Comparison of ENCODE assay signal across 1 cellular context in genomic region chr11:57440744-57441414, GRCh38.
TF ChIP-seq lines count a peak whose summit lies in the region.

No MANE protein-coding gene starts in this region.

TF ChIP-seq in HepG2, 621 proteins besides CTCF, POLR2A, EP300 and RAD21 (continued from another document and continues in another):
- TF ChIP-seq MNT (IDR thresholded peaks at IDR 0.05) = 0 out of 2 replicates have a peak, but pooled peaks have one; percentile 26
- no peak for TF ChIP-seq POGK (CRISPR knock-in tag; conservative IDR thresholded peaks at IDR 0.05)
- TF ChIP-seq ZNF792 (CRISPR knock-in tag; IDR thresholded peaks at IDR 0.05) = peak; percentile 75; the same call in 1 of the 2 replicates
- TF ChIP-seq ZNF737 (CRISPR knock-in tag; IDR thresholded peaks at IDR 0.05; ENCODE audit: borderline replicate concordance) = no peak
- TF ChIP-seq ZMYM4 (CRISPR knock-in tag; IDR thresholded peaks at IDR 0.05) = peak; percentile 60
- 0 out of 2 replicates have a peak, but pooled peaks have one; percentile 21 for TF ChIP-seq GFI1 (CRISPR knock-in tag; IDR thresholded peaks at IDR 0.05; ENCODE audit: borderline replicate concordance)
- TF ChIP-seq DRAP1 (CRISPR knock-in tag; IDR thresholded peaks at IDR 0.05) = peak; percentile 44
- TF ChIP-seq EZH2 (conservative IDR thresholded peaks at IDR 0.05; ENCODE audit: low read depth, low read length) = no peak
- no peak for TF ChIP-seq BCL3 (CRISPR knock-in tag; IDR thresholded peaks at IDR 0.05)
- TF ChIP-seq ZNF549 (CRISPR knock-in tag; IDR thresholded peaks at IDR 0.05) = no peak
- TF ChIP-seq SIX1 (CRISPR knock-in tag; IDR thresholded peaks at IDR 0.05; ENCODE audit: borderline replicate concordance) = peak; percentile 53; the same call in 1 of the 2 replicates
- 0 out of 2 replicates have a peak, but pooled peaks have one; percentile 39 for TF ChIP-seq PPARG (CRISPR knock-in tag; conservative IDR thresholded peaks at IDR 0.05)
- TF ChIP-seq MTA1 (CRISPR knock-in tag; IDR thresholded peaks at IDR 0.05; ENCODE audit: borderline replicate concordance) = no peak
- TF ChIP-seq, protein P1, sequence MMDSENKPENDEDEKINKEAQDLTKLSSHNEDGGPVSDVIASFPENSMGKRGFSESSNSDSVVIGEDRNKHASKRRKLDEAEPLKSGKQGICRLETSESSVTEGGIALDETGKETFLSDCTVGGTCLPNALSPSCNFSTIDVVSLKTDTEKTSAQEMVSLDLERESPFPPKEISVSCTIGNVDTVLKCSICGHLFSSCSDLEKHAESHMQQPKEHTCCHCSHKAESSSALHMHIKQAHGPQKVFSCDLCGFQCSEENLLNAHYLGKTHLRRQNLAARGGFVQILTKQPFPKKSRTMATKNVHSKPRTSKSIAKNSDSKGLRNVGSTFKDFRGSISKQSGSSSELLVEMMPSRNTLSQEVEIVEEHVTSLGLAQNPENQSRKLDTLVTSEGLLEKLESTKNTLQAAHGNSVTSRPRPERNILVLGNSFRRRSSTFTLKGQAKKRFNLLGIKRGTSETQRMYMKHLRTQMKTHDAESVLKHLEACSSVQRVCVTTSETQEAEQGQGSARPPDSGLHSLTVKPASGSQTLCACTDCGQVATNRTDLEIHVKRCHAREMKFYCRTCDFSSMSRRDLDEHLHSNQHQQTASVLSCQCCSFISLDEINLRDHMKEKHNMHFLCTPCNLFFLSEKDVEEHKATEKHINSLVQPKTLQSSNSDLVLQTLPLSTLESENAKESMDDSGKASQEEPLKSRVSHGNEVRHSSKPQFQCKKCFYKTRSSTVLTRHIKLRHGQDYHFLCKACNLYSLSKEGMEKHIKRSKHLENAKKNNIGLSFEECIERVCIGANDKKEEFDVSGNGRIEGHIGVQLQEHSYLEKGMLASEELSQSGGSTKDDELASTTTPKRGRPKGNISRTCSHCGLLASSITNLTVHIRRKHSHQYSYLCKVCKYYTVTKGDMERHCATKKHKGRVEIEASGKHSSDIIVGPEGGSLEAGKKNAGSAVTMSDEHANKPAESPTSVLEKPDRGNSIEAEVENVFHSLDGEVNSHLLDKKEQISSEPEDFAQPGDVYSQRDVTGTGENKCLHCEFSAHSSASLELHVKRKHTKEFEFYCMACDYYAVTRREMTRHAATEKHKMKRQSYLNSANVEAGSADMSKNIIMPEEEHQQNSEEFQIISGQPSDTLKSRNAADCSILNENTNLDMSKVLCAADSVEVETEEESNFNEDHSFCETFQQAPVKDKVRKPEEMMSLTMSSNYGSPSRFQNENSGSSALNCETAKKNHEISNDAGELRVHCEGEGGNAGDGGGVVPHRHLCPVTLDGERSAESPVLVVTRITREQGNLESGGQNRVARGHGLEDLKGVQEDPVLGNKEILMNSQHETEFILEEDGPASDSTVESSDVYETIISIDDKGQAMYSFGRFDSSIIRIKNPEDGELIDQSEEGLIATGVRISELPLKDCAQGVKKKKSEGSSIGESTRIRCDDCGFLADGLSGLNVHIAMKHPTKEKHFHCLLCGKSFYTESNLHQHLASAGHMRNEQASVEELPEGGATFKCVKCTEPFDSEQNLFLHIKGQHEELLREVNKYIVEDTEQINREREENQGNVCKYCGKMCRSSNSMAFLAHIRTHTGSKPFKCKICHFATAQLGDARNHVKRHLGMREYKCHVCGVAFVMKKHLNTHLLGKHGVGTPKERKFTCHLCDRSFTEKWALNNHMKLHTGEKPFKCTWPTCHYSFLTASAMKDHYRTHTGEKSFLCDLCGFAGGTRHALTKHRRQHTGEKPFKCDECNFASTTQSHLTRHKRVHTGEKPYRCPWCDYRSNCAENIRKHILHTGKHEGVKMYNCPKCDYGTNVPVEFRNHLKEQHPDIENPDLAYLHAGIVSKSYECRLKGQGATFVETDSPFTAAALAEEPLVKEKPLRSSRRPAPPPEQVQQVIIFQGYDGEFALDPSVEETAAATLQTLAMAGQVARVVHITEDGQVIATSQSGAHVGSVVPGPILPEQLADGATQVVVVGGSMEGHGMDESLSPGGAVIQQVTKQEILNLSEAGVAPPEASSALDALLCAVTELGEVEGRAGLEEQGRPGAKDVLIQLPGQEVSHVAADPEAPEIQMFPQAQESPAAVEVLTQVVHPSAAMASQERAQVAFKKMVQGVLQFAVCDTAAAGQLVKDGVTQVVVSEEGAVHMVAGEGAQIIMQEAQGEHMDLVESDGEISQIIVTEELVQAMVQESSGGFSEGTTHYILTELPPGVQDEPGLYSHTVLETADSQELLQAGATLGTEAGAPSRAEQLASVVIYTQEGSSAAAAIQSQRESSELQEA (CRISPR knock-in tag; IDR thresholded peaks at IDR 0.05; ENCODE audit: not compliant biosample characterization) = no peak
- TF ChIP-seq ZNF740 (CRISPR knock-in tag; IDR thresholded peaks at IDR 0.05) = no peak
- TF ChIP-seq ZXDC (CRISPR knock-in tag; IDR thresholded peaks at IDR 0.05) = no peak
- peak; percentile 82; the same call in 1 of the 2 replicates for TF ChIP-seq ZBTB20 (CRISPR knock-in tag; IDR thresholded peaks at IDR 0.05; ENCODE audit: borderline replicate concordance, low read depth)
- no peak for TF ChIP-seq PHB2 (IDR thresholded peaks at IDR 0.05; ENCODE audit: partially characterized antibody)
- TF ChIP-seq THYN1 (CRISPR knock-in tag; IDR thresholded peaks at IDR 0.05; ENCODE audit: borderline replicate concordance, low read depth) = no peak
- no peak for TF ChIP-seq MXI1 (IDR thresholded peaks at IDR 0.05; ENCODE audit: borderline replicate concordance, low read depth, low read length)
- TF ChIP-seq KLF12 (CRISPR knock-in tag; IDR thresholded peaks at IDR 0.05; ENCODE audit: borderline replicate concordance) = no peak
- TF ChIP-seq ISL2 (CRISPR knock-in tag; IDR thresholded peaks at IDR 0.05) = peak; percentile 62
- TF ChIP-seq YY1 (IDR thresholded peaks at IDR 0.05; ENCODE audit: insufficient read depth, insufficient replicate concordance, low read depth, low read length) = no peak
- TF ChIP-seq ZFP82 (CRISPR knock-in tag; IDR thresholded peaks at IDR 0.05; ENCODE audit: borderline replicate concordance) = no peak; the same call in 1 of the 2 replicates
- TF ChIP-seq GABPB1 (CRISPR knock-in tag; IDR thresholded peaks at IDR 0.05) = no peak
- TF ChIP-seq, protein P2, sequence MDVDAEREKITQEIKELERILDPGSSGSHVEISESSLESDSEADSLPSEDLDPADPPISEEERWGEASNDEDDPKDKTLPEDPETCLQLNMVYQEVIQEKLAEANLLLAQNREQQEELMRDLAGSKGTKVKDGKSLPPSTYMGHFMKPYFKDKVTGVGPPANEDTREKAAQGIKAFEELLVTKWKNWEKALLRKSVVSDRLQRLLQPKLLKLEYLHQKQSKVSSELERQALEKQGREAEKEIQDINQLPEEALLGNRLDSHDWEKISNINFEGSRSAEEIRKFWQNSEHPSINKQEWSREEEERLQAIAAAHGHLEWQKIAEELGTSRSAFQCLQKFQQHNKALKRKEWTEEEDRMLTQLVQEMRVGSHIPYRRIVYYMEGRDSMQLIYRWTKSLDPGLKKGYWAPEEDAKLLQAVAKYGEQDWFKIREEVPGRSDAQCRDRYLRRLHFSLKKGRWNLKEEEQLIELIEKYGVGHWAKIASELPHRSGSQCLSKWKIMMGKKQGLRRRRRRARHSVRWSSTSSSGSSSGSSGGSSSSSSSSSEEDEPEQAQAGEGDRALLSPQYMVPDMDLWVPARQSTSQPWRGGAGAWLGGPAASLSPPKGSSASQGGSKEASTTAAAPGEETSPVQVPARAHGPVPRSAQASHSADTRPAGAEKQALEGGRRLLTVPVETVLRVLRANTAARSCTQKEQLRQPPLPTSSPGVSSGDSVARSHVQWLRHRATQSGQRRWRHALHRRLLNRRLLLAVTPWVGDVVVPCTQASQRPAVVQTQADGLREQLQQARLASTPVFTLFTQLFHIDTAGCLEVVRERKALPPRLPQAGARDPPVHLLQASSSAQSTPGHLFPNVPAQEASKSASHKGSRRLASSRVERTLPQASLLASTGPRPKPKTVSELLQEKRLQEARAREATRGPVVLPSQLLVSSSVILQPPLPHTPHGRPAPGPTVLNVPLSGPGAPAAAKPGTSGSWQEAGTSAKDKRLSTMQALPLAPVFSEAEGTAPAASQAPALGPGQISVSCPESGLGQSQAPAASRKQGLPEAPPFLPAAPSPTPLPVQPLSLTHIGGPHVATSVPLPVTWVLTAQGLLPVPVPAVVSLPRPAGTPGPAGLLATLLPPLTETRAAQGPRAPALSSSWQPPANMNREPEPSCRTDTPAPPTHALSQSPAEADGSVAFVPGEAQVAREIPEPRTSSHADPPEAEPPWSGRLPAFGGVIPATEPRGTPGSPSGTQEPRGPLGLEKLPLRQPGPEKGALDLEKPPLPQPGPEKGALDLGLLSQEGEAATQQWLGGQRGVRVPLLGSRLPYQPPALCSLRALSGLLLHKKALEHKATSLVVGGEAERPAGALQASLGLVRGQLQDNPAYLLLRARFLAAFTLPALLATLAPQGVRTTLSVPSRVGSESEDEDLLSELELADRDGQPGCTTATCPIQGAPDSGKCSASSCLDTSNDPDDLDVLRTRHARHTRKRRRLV (CRISPR knock-in tag; IDR thresholded peaks at IDR 0.05) = no peak
- no peak for TF ChIP-seq SMARCC2 (IDR thresholded peaks at IDR 0.05)
- 0 out of 2 replicates have a peak, but pooled peaks have one; percentile 57 for TF ChIP-seq PITX1 (CRISPR knock-in tag; IDR thresholded peaks at IDR 0.05)
- TF ChIP-seq, protein P3, sequence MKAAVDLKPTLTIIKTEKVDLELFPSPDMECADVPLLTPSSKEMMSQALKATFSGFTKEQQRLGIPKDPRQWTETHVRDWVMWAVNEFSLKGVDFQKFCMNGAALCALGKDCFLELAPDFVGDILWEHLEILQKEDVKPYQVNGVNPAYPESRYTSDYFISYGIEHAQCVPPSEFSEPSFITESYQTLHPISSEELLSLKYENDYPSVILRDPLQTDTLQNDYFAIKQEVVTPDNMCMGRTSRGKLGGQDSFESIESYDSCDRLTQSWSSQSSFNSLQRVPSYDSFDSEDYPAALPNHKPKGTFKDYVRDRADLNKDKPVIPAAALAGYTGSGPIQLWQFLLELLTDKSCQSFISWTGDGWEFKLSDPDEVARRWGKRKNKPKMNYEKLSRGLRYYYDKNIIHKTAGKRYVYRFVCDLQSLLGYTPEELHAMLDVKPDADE (CRISPR knock-in tag; IDR thresholded peaks at IDR 0.05) = no peak
- no peak for TF ChIP-seq E2F2 (CRISPR knock-in tag; IDR thresholded peaks at IDR 0.05; ENCODE audit: borderline replicate concordance)
